ENCODE assay signal across 9 cellular contexts in genomic region chr1:93616221-93616995, GRCh38.
DNase-seq lines count a peak whose midpoint lies in the region; ATAC-seq, FAIRE-seq and TF ChIP-seq lines count a peak whose summit lies in the region.
"Had no signal": no experiment of that assay in that cellular context is flagged by ENCODE, and none has a peak within 500 bp of the region (broad histone marks: within the 10 kb centered on the region; RNA-seq: fewer than 3 reads in every experiment).

No MANE protein-coding gene starts in this region.

- no peak for FAIRE-seq in GM12891 (lab: Jason Lieb, UNC)

- TF ChIP-seq CTCF in VCaP (conservative IDR thresholded peaks at IDR 0.05) (no peak), hepatocyte (IDR thresholded peaks at IDR 0.05; ENCODE audit: poor library complexity) (no peak)

- H3K27ac ChIP-seq in VCaP, result peak overlapping the region; percentile 87
- peak overlapping the region; percentile 94 for H3K27ac ChIP-seq in hepatocyte

- H3K27ac Mint-ChIP-seq in stimulated activated effector memory CD8-positive, alpha-beta T cell treated with anti-CD3 and anti-CD28 coated beads, Interleukin-12 subunit alpha, Interleukin-12 subunit beta, amount 100 ng/mL, for 72 hours, result peak overlapping the region; percentile 88

- no peaks in the 10 kb centered on the region for H4K20me1 ChIP-seq in hepatocyte (ENCODE audit: insufficient read depth, poor library complexity, severe bottlenecking)

- H3K4me2 ChIP-seq in hepatocyte, result no peak overlapping the region

- H3K36me3 ChIP-seq in hepatocyte (replicated peaks; ENCODE audit: insufficient read depth, low read depth), result no peaks in the 10 kb centered on the region

- H2AFZ ChIP-seq in hepatocyte, result no peak overlapping the region

- peak overlapping the region; percentile 60 for H3K4me3 Mint-ChIP-seq in stimulated activated effector memory CD8-positive, alpha-beta T cell treated with anti-CD3 and anti-CD28 coated beads, Interleukin-12 subunit alpha, Interleukin-12 subunit beta, amount 100 ng/mL, for 72 hours

- H3K27me3 ChIP-seq in hepatocyte, result no peaks in the 10 kb centered on the region

- peaks cover 61% of the 10 kb centered on the region for H3K79me2 ChIP-seq in hepatocyte

- WGBS in hepatocyte (ENCODE audit: low lambda C conversion rate, missing lambda C conversion rate), result 61% methylated on average over 7 of the region's 8 CpGs

- peaks cover 67% of the 10 kb centered on the region for H3K4me1 ChIP-seq in hepatocyte (ENCODE audit: insufficient read depth)

- peak; percentile 72 for DNase-seq in M059J (ENCODE audit: low read depth)
- no peak for DNase-seq in hepatocyte (ENCODE audit: low spot score)
- no peak for DNase-seq in stimulated activated effector memory CD8-positive, alpha-beta T cell treated with anti-CD3 and anti-CD28 coated beads, Interleukin-12 subunit alpha, Interleukin-12 subunit beta, amount 100 ng/mL, for 72 hours (ENCODE audit: low spot score in 2 of 2)
- no peak for DNase-seq in NAMALWA (ENCODE audit: low spot score)
- no peak for DNase-seq in GM12891 (ENCODE audit: insufficient read length, low spot score)

- H3K9me3 ChIP-seq in hepatocyte (ENCODE audit: low read depth), result no peaks in the 10 kb centered on the region

- no peak for TF ChIP-seq POLR2A in GM12891 (IDR thresholded peaks at IDR 0.05; ENCODE audit: low read depth, low read length)

- H3K4me1 Mint-ChIP-seq in stimulated activated effector memory CD8-positive, alpha-beta T cell treated with anti-CD3 and anti-CD28 coated beads, Interleukin-12 subunit alpha, Interleukin-12 subunit beta, amount 100 ng/mL, for 72 hours, result peaks cover 36% of the 10 kb centered on the region

- no peak overlapping the region for H3K4me3 ChIP-seq in hepatocyte

- no peaks in the 10 kb centered on the region for H3K9me3 Mint-ChIP-seq in stimulated activated effector memory CD8-positive, alpha-beta T cell treated with anti-CD3 and anti-CD28 coated beads, Interleukin-12 subunit alpha, Interleukin-12 subunit beta, amount 100 ng/mL, for 72 hours
- H3K9me3 Mint-ChIP-seq: effector memory CD8-positive, alpha-beta T cell had no signal

- no peak for ATAC-seq in stimulated activated effector memory CD8-positive, alpha-beta T cell treated with anti-CD3 and anti-CD28 coated beads, Interleukin-12 subunit alpha, Interleukin-12 subunit beta, amount 100 ng/mL, for 72 hours
- ATAC-seq in HG02870 (IDR thresholded peaks at IDR 0.05; ENCODE audit: unreplicated experiment) (no peak), GM19395 (IDR thresholded peaks at IDR 0.05; ENCODE audit: unreplicated experiment) (no peak)

- H3K36me3 Mint-ChIP-seq in stimulated activated effector memory CD8-positive, alpha-beta T cell treated with anti-CD3 and anti-CD28 coated beads, Interleukin-12 subunit alpha, Interleukin-12 subunit beta, amount 100 ng/mL, for 72 hours, result peaks cover 12% of the 10 kb centered on the region

- no peaks in the 10 kb centered on the region for H3K9me2 ChIP-seq in hepatocyte (replicated peaks; ENCODE audit: insufficient read depth)

TF ChIP-seq in GM12891, 5 proteins besides CTCF, POLR2A, EP300 and RAD21:
- no peak for TF ChIP-seq SPI1 (IDR thresholded peaks at IDR 0.05; ENCODE audit: low read depth, low read length)
TF ChIP-seq in GM12891: peak in this region for 0.
